10 cellular contexts compared by ENCODE assay signal in genomic region chr1:44817771-44818495, GRCh38. TPM values are rescaled to one million over a fixed set of nuclear protein-coding genes. Genes with fewer than 3 reads are reported as not detected.
DNase-seq lines count a peak whose midpoint lies in the region; ATAC-seq and TF ChIP-seq lines count a peak whose summit lies in the region.
"Had no signal": no experiment of that assay in that cellular context is flagged by ENCODE, and none has a peak within 500 bp of the region (broad histone marks: within the 10 kb centered on the region; RNA-seq: fewer than 3 reads in every experiment).

No MANE protein-coding gene starts in this region.

- no peak overlapping the region for H3K18ac ChIP-seq in neuronal stem cell (ENCODE audit: low read length)

- H2BK120ac ChIP-seq in neuronal stem cell (ENCODE audit: low read depth, low read length) = no peak overlapping the region

- H3K4me1 ChIP-seq in CD8-positive, alpha-beta T cell (ENCODE audit: insufficient read depth, low read length) = peaks cover 35% of the 10 kb centered on the region
- H3K4me1 ChIP-seq in Karpas-422 (ENCODE audit: low read length) (peaks cover 26% of the 10 kb centered on the region), neuronal stem cell (ENCODE audit: control insufficient read depth in 2 of 2, insufficient read depth in 1 of 2, low read depth in 1 of 2, low read length in 2 of 2) (peaks cover 0 to 11% of the 10 kb centered on the region in 2 donors)

- ATAC-seq in CD8-positive, alpha-beta T cell = no peak
- ATAC-seq in HG02884 (IDR thresholded peaks at IDR 0.05; ENCODE audit: unreplicated experiment) = no peak

- no peaks in the 10 kb centered on the region for H3K79me2 ChIP-seq in Karpas-422 (ENCODE audit: low read length)

- H3K27me3 ChIP-seq in CD8-positive, alpha-beta T cell (ENCODE audit: insufficient read depth, low read length) = no peaks in the 10 kb centered on the region
- H3K27me3 ChIP-seq in Karpas-422 (ENCODE audit: low read length) = no peaks in the 10 kb centered on the region
- peaks cover 0 to 2% (median 0%) of the 10 kb centered on the region in 3 experiments for H3K27me3 ChIP-seq in neuronal stem cell (ENCODE audit: control insufficient read depth in 3 of 3, insufficient read depth in 3 of 3, low read depth in 1 of 3, low read length in 3 of 3)

- no peak overlapping the region for H3K23ac ChIP-seq in neuronal stem cell (ENCODE audit: low read depth, low read length, poor library complexity)

- no peaks in the 10 kb centered on the region for H3K27me3 Mint-ChIP-seq in CD8-positive, alpha-beta T cell (ENCODE audit: low read depth)
- no peaks in the 10 kb centered on the region for H3K27me3 Mint-ChIP-seq in dendritic cell treated with granulocyte-macrophage colony-stimulating factor and Interleukin-4, amounts not matched to agents 40 ng/mL and 50 ng/mL, for 4 days
- H3K27me3 Mint-ChIP-seq in osteocyte (ENCODE audit: unreplicated experiment) = no peaks in the 10 kb centered on the region

- H3K9ac ChIP-seq in Karpas-422 (ENCODE audit: low read length) (no peak overlapping the region), neuronal stem cell (ENCODE audit: low read depth, low read length, poor library complexity) (no peak overlapping the region)

- H3K27ac Mint-ChIP-seq in CD8-positive, alpha-beta T cell = peak overlapping the region; percentile 57
- peak overlapping the region; percentile 98 for H3K27ac Mint-ChIP-seq in dendritic cell treated with granulocyte-macrophage colony-stimulating factor and Interleukin-4, amounts not matched to agents 40 ng/mL and 50 ng/mL, for 4 days
- H3K27ac Mint-ChIP-seq in osteocyte (ENCODE audit: unreplicated experiment) = peak overlapping the region; percentile 94

- no peak overlapping the region for H3K4ac ChIP-seq in neuronal stem cell (ENCODE audit: low read length)

- no peak overlapping the region for H4K8ac ChIP-seq in neuronal stem cell (ENCODE audit: low read depth, low read length)

- peaks cover 6% of the 10 kb centered on the region for H3K79me1 ChIP-seq in neuronal stem cell (ENCODE audit: low read depth, low read length)

- H3K4me3 ChIP-seq in CD8-positive, alpha-beta T cell (ENCODE audit: low read depth, low read length) = no peak overlapping the region
- peak overlapping the region; percentile 34; the same call in 1 of the 2 replicates for H3K4me3 ChIP-seq in Karpas-422 (ENCODE audit: low read length)
- H3K4me3 ChIP-seq in neuronal stem cell (ENCODE audit: low read length in 2 of 2) = no peak overlapping the region

- POLR2A ChIA-PET in CD8-positive, alpha-beta T cell (lab: Charles Lee) = interaction anchor here (1.0 to 7.2 kb wide), 5 partner anchors 8 to 87 kb away, joined by 3 to 189 read pairs (median 15); partner anchors contain the start of genes BTBD19, DYNLT4, PLK3 and RNU5D-1

- H3K9me2 ChIP-seq in Karpas-422 (replicated peaks; ENCODE audit: insufficient read depth, low read length) = no peaks in the 10 kb centered on the region

- H3K4me2 ChIP-seq in Karpas-422 (ENCODE audit: low read depth, low read length, poor library complexity, severe bottlenecking) (peak overlapping the region; percentile 89), neuronal stem cell (ENCODE audit: insufficient read depth, low read length, poor library complexity, severe bottlenecking) (no peak overlapping the region)

- no peak overlapping the region for H3K27ac ChIP-seq in CD8-positive, alpha-beta T cell (ENCODE audit: low read depth, low read length)
- H3K27ac ChIP-seq in Karpas-422 (ENCODE audit: low read length) (no peak overlapping the region), neuronal stem cell (replicated peaks; ENCODE audit: low read length) (no peak overlapping the region)

- peaks cover 44% of the 10 kb centered on the region for H3K4me1 Mint-ChIP-seq in CD8-positive, alpha-beta T cell (ENCODE audit: low read depth)
- H3K4me1 Mint-ChIP-seq in dendritic cell treated with granulocyte-macrophage colony-stimulating factor and Interleukin-4, amounts not matched to agents 40 ng/mL and 50 ng/mL, for 4 days (ENCODE audit: low read depth) = peaks cover 64% of the 10 kb centered on the region
- H3K4me1 Mint-ChIP-seq in osteocyte (ENCODE audit: unreplicated experiment) = peaks cover 43% of the 10 kb centered on the region

- intact Hi-C loops in CD8-positive, alpha-beta T cell (cut with DNase I, micrococcal nuclease) = loop anchor here in 1 of 2 experiments (2.0 kb wide), 1 partner anchor 17 kb away; the partner anchor contains the start of gene PLK3
- intact Hi-C loops in dendritic cell treated with granulocyte-macrophage colony-stimulating factor and Interleukin-4, amounts not matched to agents 40 ng/mL and 50 ng/mL, for 4 days (cut with micrococcal nuclease) = no loop called here

- H2AFZ ChIP-seq in Karpas-422 (ENCODE audit: low read length) = no peak overlapping the region
- no peak overlapping the region for H2AFZ ChIP-seq in neuronal stem cell (ENCODE audit: low read length)

- H3K36me3 Mint-ChIP-seq in CD8-positive, alpha-beta T cell = peaks cover 5% of the 10 kb centered on the region
- peaks cover 26% of the 10 kb centered on the region for H3K36me3 Mint-ChIP-seq in dendritic cell treated with granulocyte-macrophage colony-stimulating factor and Interleukin-4, amounts not matched to agents 40 ng/mL and 50 ng/mL, for 4 days (ENCODE audit: low read depth)
- peaks cover 14% of the 10 kb centered on the region for H3K36me3 Mint-ChIP-seq in osteocyte (ENCODE audit: unreplicated experiment)

- no peak overlapping the region for H3K14ac ChIP-seq in neuronal stem cell (ENCODE audit: low read length)

- no peaks in the 10 kb centered on the region for H4K20me1 ChIP-seq in Karpas-422 (ENCODE audit: insufficient read depth, low read depth, low read length)

- no peaks in the 10 kb centered on the region for H3K9me3 ChIP-seq in CD8-positive, alpha-beta T cell (ENCODE audit: low read length)
- no peaks in the 10 kb centered on the region for H3K9me3 ChIP-seq in Karpas-422 (ENCODE audit: low read length)
- H3K9me3 ChIP-seq in neuronal stem cell (replicated peaks in 1 of 2; ENCODE audit: control insufficient read depth in 2 of 2, insufficient read depth in 1 of 2, low read depth in 1 of 2, low read length in 2 of 2) = peaks cover 0 to 7% of the 10 kb centered on the region in 2 donors

- no peak overlapping the region for H2AK5ac ChIP-seq in neuronal stem cell (ENCODE audit: low read depth, low read length)

- no peaks in the 10 kb centered on the region for H3K9me3 Mint-ChIP-seq in CD8-positive, alpha-beta T cell
- no peaks in the 10 kb centered on the region for H3K9me3 Mint-ChIP-seq in dendritic cell treated with granulocyte-macrophage colony-stimulating factor and Interleukin-4, amounts not matched to agents 40 ng/mL and 50 ng/mL, for 4 days
- H3K9me3 Mint-ChIP-seq in osteocyte (ENCODE audit: unreplicated experiment) = no peaks in the 10 kb centered on the region

- no peaks in the 10 kb centered on the region for H3K36me3 ChIP-seq in CD8-positive, alpha-beta T cell (ENCODE audit: insufficient read depth, low read length)
- H3K36me3 ChIP-seq in Karpas-422 (ENCODE audit: insufficient read depth, low read length) (no peaks in the 10 kb centered on the region), neuronal stem cell (replicated peaks in 1 of 2; ENCODE audit: control insufficient read depth in 2 of 2, insufficient read depth in 2 of 2, low read length in 2 of 2) (peaks cover 0 to 13% of the 10 kb centered on the region in 2 donors)

- no CpG with 5 or more reads among the region's 11 CpGs for WGBS in neuronal stem cell (ENCODE audit: extremely low coverage in 2 of 2, insufficient read length in 2 of 2, insufficient replicate concordance in 1 of 2), 2 donors

- H2BK12ac ChIP-seq in neuronal stem cell (ENCODE audit: low read length) = no peak overlapping the region

- no peak overlapping the region for H4K91ac ChIP-seq in neuronal stem cell (ENCODE audit: low read depth, low read length, poor library complexity)

- TF ChIP-seq CTCF in CD8-positive, alpha-beta T cell (IDR thresholded peaks at IDR 0.05) = no peak
- TF ChIP-seq CTCF in osteocyte (IDR thresholded peaks at IDR 0.05) = no peak

- DNase-seq in CD8-positive, alpha-beta T cell = no peak
- no peak for DNase-seq in Karpas-422
- DNase-seq in osteocyte (ENCODE audit: extremely low spot score, unreplicated experiment) = no peak
- DNase-seq in neuronal stem cell (ENCODE audit: low spot score) = no peak
- no peak for DNase-seq in Kasumi-1 (lab: John Stamatoyannopoulos, UW)
- DNase-seq: amygdala; effector memory CD4-positive, alpha-beta T cell; small intestine had no signal

- peak overlapping the region; percentile 54 for H3K4me3 Mint-ChIP-seq in CD8-positive, alpha-beta T cell
- H3K4me3 Mint-ChIP-seq in dendritic cell treated with granulocyte-macrophage colony-stimulating factor and Interleukin-4, amounts not matched to agents 40 ng/mL and 50 ng/mL, for 4 days = peak overlapping the region; percentile 49
- H3K4me3 Mint-ChIP-seq in osteocyte (ENCODE audit: unreplicated experiment) = peak overlapping the region; percentile 24

- CTCF ChIA-PET in CD8-positive, alpha-beta T cell (lab: Charles Lee) = interaction anchor here (0.7 to 2.6 kb wide), 11 partner anchors 9 to 675 kb away, joined by 3 to 18 read pairs (median 4); partner anchors contain the start of genes BTBD19, EIF2B3 and PLK3

- no peak overlapping the region for H2BK5ac ChIP-seq in neuronal stem cell (ENCODE audit: low read length)

- no peak overlapping the region for H2BK15ac ChIP-seq in neuronal stem cell (ENCODE audit: low read length)

RNA-seq across cellular contexts. Expression of gene BTBD19, which starts 9.6 kb away (rescaled TPM):
- 10 to 100 TPM; 24.9 to 27.5 TPM for total RNA-seq in CD8-positive, alpha-beta T cell
- total RNA-seq in Karpas-422 (2014; rRNA removed; shearing (Covaris generic); ENCODE audit: low replicate concordance) = 0.69 and 0.75 TPM in 2 replicates
- 39.1 and 51.2 TPM in 2 replicates for total RNA-seq in osteocyte
- 2.2 TPM for polyA plus RNA-seq in neuronal stem cell (2013, experiment 1 of 2)
- 2.0 TPM for polyA plus RNA-seq in neuronal stem cell (2013, experiment 2 of 2)

RNA-seq across cellular contexts. Expression of gene DYNLT4, which starts 10.8 kb away (rescaled TPM):
- total RNA-seq in CD8-positive, alpha-beta T cell = 1 to 10 TPM; 2.2 to 2.5 TPM
- total RNA-seq in Karpas-422 (2014; rRNA removed; shearing (Covaris generic); ENCODE audit: low replicate concordance) = not detected in 2 replicates
- total RNA-seq in osteocyte = 0.48 TPM in 1 of 2 replicates, not detected in the other
- polyA plus RNA-seq in neuronal stem cell (2013, experiment 1 of 2) = not detected
- not detected for polyA plus RNA-seq in neuronal stem cell (2013, experiment 2 of 2)

RNA-seq across cellular contexts. Expression of gene PLK3, which starts 17.8 kb away (rescaled TPM):
- total RNA-seq in CD8-positive, alpha-beta T cell = 100 to 1,000 TPM; 568 to 599 TPM
- total RNA-seq in Karpas-422 (2014; rRNA removed; shearing (Covaris generic); ENCODE audit: low replicate concordance) = 11.8 and 18.2 TPM in 2 replicates
- 43.8 and 57.1 TPM in 2 replicates for total RNA-seq in osteocyte
- polyA plus RNA-seq in neuronal stem cell (2013, experiment 1 of 2) = 8.3 TPM
- 7.4 TPM for polyA plus RNA-seq in neuronal stem cell (2013, experiment 2 of 2)

RNA-seq across cellular contexts. Expression of gene PTCH2, which starts 25.1 kb away (rescaled TPM):
- total RNA-seq in CD8-positive, alpha-beta T cell = 1 to 10 TPM; 1.3 to 1.7 TPM
- total RNA-seq in Karpas-422 (2014; rRNA removed; shearing (Covaris generic); ENCODE audit: low replicate concordance) = 0.04 and 0.43 TPM in 2 replicates
- total RNA-seq in osteocyte = 1.4 TPM in 2 replicates
- 0.32 TPM for polyA plus RNA-seq in neuronal stem cell (2013, experiment 1 of 2)
- polyA plus RNA-seq in neuronal stem cell (2013, experiment 2 of 2) = 0.29 TPM

RNA-seq across cellular contexts. Expression of gene BEST4, which starts 30.0 kb away (rescaled TPM):
- total RNA-seq in CD8-positive, alpha-beta T cell = 1 to 10 TPM; 1.4 to 1.5 TPM
- total RNA-seq in Karpas-422 (2014; rRNA removed; shearing (Covaris generic); ENCODE audit: low replicate concordance) = 1.0 and 1.3 TPM in 2 replicates
- total RNA-seq in osteocyte = 0.18 and 0.48 TPM in 2 replicates
- polyA plus RNA-seq in neuronal stem cell (2013, experiment 1 of 2) = 2.1 TPM
- polyA plus RNA-seq in neuronal stem cell (2013, experiment 2 of 2) = 1.9 TPM

Comparison
In these comparisons a context has a peak if more than half of its experiments do, and no peak if none do; other contexts are left out.
1. RNA of gene BTBD19, which starts 9.6 kb away (total RNA-seq): 39.1 to 51.2 TPM in osteocyte and 24.9 to 27.5 TPM in CD8-positive, alpha-beta T cell; 0.69 to 0.75 TPM in Karpas-422; every median in the first group is over 10 times any median in the second.
2. Peak in every context shown above with its lines, with median percentiles within 50 percentile points of each other: H3K27ac Mint-ChIP-seq and H3K4me3 Mint-ChIP-seq.